19 cellular contexts compared by ENCODE assay signal in the genomic region with DNA sequence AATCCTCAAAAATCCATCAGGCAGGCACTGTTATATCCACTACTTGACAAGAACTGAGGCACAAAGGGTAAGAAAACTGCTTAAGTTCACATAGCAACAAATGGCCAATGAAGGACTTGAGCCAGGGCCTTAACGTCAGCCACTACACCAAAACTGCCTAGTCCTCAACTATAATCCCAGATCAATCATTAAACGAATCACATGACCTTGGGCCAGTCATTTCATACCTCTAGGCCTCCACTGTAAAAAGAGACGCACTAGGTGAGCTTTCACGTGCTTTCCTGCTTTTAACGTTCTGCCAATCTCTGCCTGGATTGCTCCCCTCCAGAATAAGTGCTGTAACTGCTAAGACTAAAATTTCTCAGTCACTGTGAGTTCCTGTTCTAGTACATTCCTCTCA. TPM values are rescaled to one million over a fixed set of nuclear protein-coding genes. Genes with fewer than 3 reads are reported as not detected.
DNase-seq lines count a peak whose midpoint lies in the region; ATAC-seq and TF ChIP-seq lines count a peak whose summit lies in the region.
"Had no signal": no experiment of that assay in that cellular context is flagged by ENCODE, and none has a peak within 500 bp of the region (broad histone marks: within the 10 kb centered on the region; RNA-seq: fewer than 3 reads in every experiment).

No MANE protein-coding gene starts in this region.

- H3K9me3 ChIP-seq in OCI-LY3 (ENCODE audit: insufficient read depth, low read length), result no peaks in the 10 kb centered on the region
- H3K9me3 ChIP-seq in body of pancreas, result no peaks in the 10 kb centered on the region

- H3K36me3 ChIP-seq in OCI-LY3 (replicated peaks; ENCODE audit: low read depth, low read length), result no peaks in the 10 kb centered on the region
- no peaks in the 10 kb centered on the region for H3K36me3 ChIP-seq in body of pancreas (replicated peaks in 1 of 2; ENCODE audit: insufficient read depth in 1 of 2, low read depth in 2 of 2)
- H3K36me3 ChIP-seq: BLaER1 had no signal

- 28 to 35% methylated on average over 5 of the region's 5 CpGs for WGBS in body of pancreas, 2 donors

- H3K27me3 ChIP-seq in OCI-LY3 (ENCODE audit: low read depth, low read length) (no peaks in the 10 kb centered on the region), body of pancreas (no peaks in the 10 kb centered on the region)
- H3K27me3 ChIP-seq: BLaER1 had no signal

- DNase-seq in body of pancreas (peak in 2 of 4 donors; percentile 13 to 27), SKM-1 treated with dmso at 0.1 percent for 144 hours (lab: John Stamatoyannopoulos, UW; ENCODE audit: unreplicated experiment) (no peak)
- no peak for DNase-seq in activated CD4-positive, CD25-positive, alpha-beta regulatory T cell (lab: John Stamatoyannopoulos, UW)
- DNase-seq: CD4-positive, alpha-beta T cell; CD8-positive, alpha-beta memory T cell; DMS 273 treated with DMSO at 0.1 percent for 48 hours; DMS79; EL; GDM1; H9 had no signal

- TF ChIP-seq CTCF in C4-2B (conservative IDR thresholded peaks at IDR 0.05) (no peak), OCI-LY3 (IDR thresholded peaks at IDR 0.05; ENCODE audit: low read depth, low read length) (no peak), body of pancreas (IDR thresholded peaks at IDR 0.05) (no peak)

- H2AFZ ChIP-seq in OCI-LY3 (ENCODE audit: low read depth, low read length), result peak overlapping the region; percentile 89
- H2AFZ ChIP-seq: GM23338 had no signal

- peak overlapping the region; percentile 22 for H3K4me2 ChIP-seq in OCI-LY3 (ENCODE audit: low read length)
- H3K4me2 ChIP-seq: BLaER1, GM23338 had no signal

- peak overlapping the region; percentile 22; the same call in 1 of the 2 replicates for H3K27ac ChIP-seq in C4-2B
- peak overlapping the region; percentile 49 for H3K27ac ChIP-seq in OCI-LY3 (ENCODE audit: low read length)
- H3K27ac ChIP-seq in body of pancreas, result peak overlapping the region in 2 of 4 donors; percentile 18 to 19
- H3K27ac ChIP-seq: 22Rv1, BLaER1 had no signal

- H3K4me3 ChIP-seq in OCI-LY3 (ENCODE audit: low read length), result no peak overlapping the region
- H3K4me3 ChIP-seq in body of pancreas, result no peak overlapping the region
- H3K4me3 ChIP-seq: BLaER1, GM23338 had no signal

- H3K9ac ChIP-seq in OCI-LY3 (ENCODE audit: low read length), result no peak overlapping the region
- H3K9ac ChIP-seq: BLaER1 had no signal

- ATAC-seq in body of pancreas (peak; percentile 84), HG03175 (IDR thresholded peaks at IDR 0.05; ENCODE audit: unreplicated experiment) (no peak)
- ATAC-seq: GM23338, HCT116 had no signal

- intact Hi-C loops in body of pancreas (cut with DNase I), result no loop called here

- H3K4me1 ChIP-seq in OCI-LY3 (ENCODE audit: low read length) (peaks cover 14% of the 10 kb centered on the region), body of pancreas (peaks cover 16% of the 10 kb centered on the region)
- H3K4me1 ChIP-seq: BLaER1 had no signal

- no peaks in the 10 kb centered on the region for H4K20me1 ChIP-seq in OCI-LY3 (ENCODE audit: insufficient read depth, low read length)
- H4K20me1 ChIP-seq: BLaER1 had no signal

- TF ChIP-seq POLR2A in body of pancreas (IDR thresholded peaks at IDR 0.05), result no peak

- no peaks in the 10 kb centered on the region for H3K79me2 ChIP-seq in OCI-LY3 (ENCODE audit: low read length)

RNA-seq across cellular contexts. Expression of a gene that starts 54.7 kb away (rescaled TPM):
- total RNA-seq in body of pancreas, result not detected
- total RNA-seq: B cell; CD4-positive, alpha-beta T cell; CD8-positive, alpha-beta memory T cell; GM23338; H4; H9 had no signal
